14 cellular contexts compared by ENCODE assay signal in genomic region chr19:46978470-46978869, GRCh38. TPM values are rescaled to one million over a fixed set of nuclear protein-coding genes. Genes with fewer than 3 reads are reported as not detected.
DNase-seq lines count a peak whose midpoint lies in the region; ATAC-seq and TF ChIP-seq lines count a peak whose summit lies in the region.
"Had no signal": no experiment of that assay in that cellular context is flagged by ENCODE, and none has a peak within 500 bp of the region (broad histone marks: within the 10 kb centered on the region; RNA-seq: fewer than 3 reads in every experiment).

No MANE protein-coding gene starts in this region.

- H3K4me3 ChIP-seq in adipocyte (ENCODE audit: low read length) (no peak overlapping the region), thyroid gland (replicated peaks in 1 of 3) (no peak overlapping the region)

- peak overlapping the region; percentile 85 for H3K9ac ChIP-seq in adipocyte (ENCODE audit: low read length)

- no peak for TF ChIP-seq POLR2A in thyroid gland (IDR thresholded peaks at IDR 0.05)

- no peaks in the 10 kb centered on the region for H3K9me3 Mint-ChIP-seq in activated naive CD8-positive, alpha-beta T cell treated with anti-CD3 and anti-CD28 coated beads for 36 hours
- no peaks in the 10 kb centered on the region for H3K9me3 Mint-ChIP-seq in activated naive CD8-positive, alpha-beta T cell treated with anti-CD3 and anti-CD28 coated beads, Interleukin-2, amount 50 U/mL, for 24 hours
- no peaks in the 10 kb centered on the region for H3K9me3 Mint-ChIP-seq in mesothelial cell of epicardium

- H3K27me3 ChIP-seq in adipocyte (replicated peaks; ENCODE audit: control insufficient read depth, insufficient read depth, low read length) (no peaks in the 10 kb centered on the region), thyroid gland (no peaks in the 10 kb centered on the region)

- DNase-seq in activated naive CD8-positive, alpha-beta T cell treated with anti-CD3 and anti-CD28 coated beads for 36 hours = no peak
- no peak for DNase-seq in activated naive CD8-positive, alpha-beta T cell treated with anti-CD3 and anti-CD28 coated beads, Interleukin-2, amount 50 U/mL, for 24 hours
- no peak for DNase-seq in adipocyte (ENCODE audit: low read depth)
- DNase-seq in mesothelial cell of epicardium (ENCODE audit: low spot score in 2 of 2, unreplicated experiment in 2 of 2) = no peak
- no peak for DNase-seq in thyroid gland
- DNase-seq in stimulated activated CD4-positive, alpha-beta T cell treated with anti-CD3 and anti-CD28 coated beads, Interleukin-4, amount 100 ng/mL, for 24 hours = no peak
- DNase-seq: activated CD8-positive, alpha-beta memory T cell treated with anti-CD3 and anti-CD28 coated beads for 24 hours; DMS53; NCI-H1417; NCI-H524 treated with DMSO at 0.1 percent for 48 hours had no signal

- WGBS in thyroid gland, 2 donors = 82 to 87% methylated on average over 3 of the region's 3 CpGs

- no peaks in the 10 kb centered on the region for H3K36me3 ChIP-seq in adipocyte (ENCODE audit: control insufficient read depth, insufficient read depth, low read length, severe bottlenecking)
- H3K36me3 ChIP-seq in thyroid gland = no peaks in the 10 kb centered on the region

- H3K27ac ChIP-seq in thyroid gland = peak overlapping the region; percentile 90 to 93 (median 90)

- ATAC-seq in activated naive CD8-positive, alpha-beta T cell treated with anti-CD3 and anti-CD28 coated beads, Interleukin-2, amount 50 U/mL, for 24 hours = no peak
- ATAC-seq in HG02885 (IDR thresholded peaks at IDR 0.05; ENCODE audit: poor library complexity, unreplicated experiment) (no peak), GM18502 (IDR thresholded peaks at IDR 0.05; ENCODE audit: poor library complexity, unreplicated experiment) (no peak)

- H3K36me3 Mint-ChIP-seq in activated naive CD8-positive, alpha-beta T cell treated with anti-CD3 and anti-CD28 coated beads for 36 hours = peaks cover 3% of the 10 kb centered on the region
- no peaks in the 10 kb centered on the region for H3K36me3 Mint-ChIP-seq in activated naive CD8-positive, alpha-beta T cell treated with anti-CD3 and anti-CD28 coated beads, Interleukin-2, amount 50 U/mL, for 24 hours (ENCODE audit: low read depth)
- H3K36me3 Mint-ChIP-seq in mesothelial cell of epicardium = no peaks in the 10 kb centered on the region
- H3K36me3 Mint-ChIP-seq: activated naive CD8-positive, alpha-beta T cell had no signal

- H3K9me3 ChIP-seq in adipocyte (ENCODE audit: control insufficient read depth, low read length) = no peaks in the 10 kb centered on the region
- H3K9me3 ChIP-seq in thyroid gland = no peaks in the 10 kb centered on the region

- H3K4me3 Mint-ChIP-seq in activated naive CD8-positive, alpha-beta T cell treated with anti-CD3 and anti-CD28 coated beads for 36 hours = no peak overlapping the region
- no peak overlapping the region for H3K4me3 Mint-ChIP-seq in activated naive CD8-positive, alpha-beta T cell treated with anti-CD3 and anti-CD28 coated beads, Interleukin-2, amount 50 U/mL, for 24 hours
- no peak overlapping the region for H3K4me3 Mint-ChIP-seq in mesothelial cell of epicardium
- H3K4me3 Mint-ChIP-seq: activated naive CD8-positive, alpha-beta T cell had no signal

- H3K27ac Mint-ChIP-seq in activated naive CD8-positive, alpha-beta T cell treated with anti-CD3 and anti-CD28 coated beads for 36 hours = peak overlapping the region; percentile 54
- H3K27ac Mint-ChIP-seq in activated naive CD8-positive, alpha-beta T cell treated with anti-CD3 and anti-CD28 coated beads, Interleukin-2, amount 50 U/mL, for 24 hours = no peak overlapping the region
- peak overlapping the region; percentile 81 for H3K27ac Mint-ChIP-seq in mesothelial cell of epicardium
- H3K27ac Mint-ChIP-seq: activated naive CD8-positive, alpha-beta T cell had no signal

- TF ChIP-seq CTCF in mesothelial cell of epicardium (IDR thresholded peaks at IDR 0.05; ENCODE audit: unreplicated experiment) (no peak), thyroid gland (IDR thresholded peaks at IDR 0.05) (no peak)

- intact Hi-C loops in thyroid gland (cut with DNase I) = no loop called here

- peaks cover 70% of the 10 kb centered on the region for H3K4me1 ChIP-seq in adipocyte (ENCODE audit: control insufficient read depth, insufficient read depth, low read length)
- peaks cover 64 to 83% of the 10 kb centered on the region in 2 donors for H3K4me1 ChIP-seq in thyroid gland

- no peaks in the 10 kb centered on the region for H3K27me3 Mint-ChIP-seq in activated naive CD8-positive, alpha-beta T cell treated with anti-CD3 and anti-CD28 coated beads for 36 hours
- H3K27me3 Mint-ChIP-seq in activated naive CD8-positive, alpha-beta T cell treated with anti-CD3 and anti-CD28 coated beads, Interleukin-2, amount 50 U/mL, for 24 hours = no peaks in the 10 kb centered on the region
- H3K27me3 Mint-ChIP-seq in mesothelial cell of epicardium (ENCODE audit: low read depth) = no peaks in the 10 kb centered on the region
- H3K27me3 Mint-ChIP-seq: activated naive CD8-positive, alpha-beta T cell had no signal

- H3K4me1 Mint-ChIP-seq in activated naive CD8-positive, alpha-beta T cell treated with anti-CD3 and anti-CD28 coated beads for 36 hours = peaks cover 16% of the 10 kb centered on the region
- H3K4me1 Mint-ChIP-seq in activated naive CD8-positive, alpha-beta T cell treated with anti-CD3 and anti-CD28 coated beads, Interleukin-2, amount 50 U/mL, for 24 hours = peaks cover 37% of the 10 kb centered on the region
- H3K4me1 Mint-ChIP-seq in mesothelial cell of epicardium = peaks cover 39% of the 10 kb centered on the region

RNA-seq across cellular contexts. Expression of gene NPAS1, which starts 41.2 kb away (rescaled TPM):
- total RNA-seq in activated naive CD8-positive, alpha-beta T cell treated with anti-CD3 and anti-CD28 coated beads for 36 hours = under 1 TPM; 0.52 to 0.91 TPM
- total RNA-seq in mesothelial cell of epicardium (3.4 to 3.9 TPM (median 3.9 TPM) in 3 replicates), thyroid gland (under 1 TPM in 2 of 4 donors, not detected in 2; 0.56 to 0.71 TPM)
- total RNA-seq: RPMI7951 had no signal
